In the genomic region with DNA sequence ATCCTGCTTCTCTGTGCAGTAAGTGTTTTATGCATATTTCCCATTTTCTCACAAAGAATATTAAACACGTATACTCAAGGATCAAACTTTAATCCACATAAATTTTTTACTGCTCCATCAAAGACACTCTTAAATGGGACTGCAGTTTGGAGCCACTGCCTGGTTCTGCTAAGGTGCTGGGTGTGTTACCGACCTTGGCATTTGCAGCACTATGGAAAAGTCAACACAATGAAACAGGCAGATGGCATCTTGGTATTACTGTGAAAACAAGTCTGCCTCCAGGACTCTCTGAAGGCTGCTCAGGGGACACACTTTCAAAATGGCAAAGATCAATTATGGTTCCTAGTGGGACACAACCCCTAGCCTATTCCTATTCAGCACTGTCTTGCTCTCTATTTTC, we compare ENCODE assay signal across 26 cellular contexts. TPM values are rescaled to one million over a fixed set of nuclear protein-coding genes. Genes with fewer than 3 reads are reported as not detected.
DNase-seq lines count a peak whose midpoint lies in the region; ATAC-seq, FAIRE-seq and TF ChIP-seq lines count a peak whose summit lies in the region.
"Had no signal": no experiment of that assay in that cellular context is flagged by ENCODE, and none has a peak within 500 bp of the region (broad histone marks: within the 10 kb centered on the region; RNA-seq: fewer than 3 reads in every experiment).

No MANE protein-coding gene starts in this region.

- no peak overlapping the region for H3K4me3 Mint-ChIP-seq in activated CD4-positive, alpha-beta T cell treated with anti-CD3 and anti-CD28 coated beads for 36 hours
- H3K4me3 Mint-ChIP-seq: CD14-positive monocyte; CD4-positive, alpha-beta T cell; CD8-positive, alpha-beta memory T cell; H9 had no signal

- H3K27ac Mint-ChIP-seq in activated CD4-positive, alpha-beta T cell treated with anti-CD3 and anti-CD28 coated beads for 36 hours = no peak overlapping the region
- H3K27ac Mint-ChIP-seq: CD14-positive monocyte; CD4-positive, alpha-beta T cell; CD8-positive, alpha-beta memory T cell; H9 had no signal

- H3K79me2 ChIP-seq in mesendoderm (ENCODE audit: control insufficient read depth, insufficient read depth, low read length) = no peaks in the 10 kb centered on the region

- H3K27me3 ChIP-seq in pancreas = no peaks in the 10 kb centered on the region
- H3K27me3 ChIP-seq in mesendoderm (ENCODE audit: insufficient read depth, low read length, poor library complexity) = no peaks in the 10 kb centered on the region
- H3K27me3 ChIP-seq: BLaER1 treated with 17β-estradiol and CSF1 and Interleukin-3, amounts not matched to agents 10 nM and 100 nM had no signal

- H3K56ac ChIP-seq in mesendoderm (ENCODE audit: low read length) = no peak overlapping the region

- H3K9ac ChIP-seq in mesendoderm (ENCODE audit: low read length) = no peak overlapping the region
- H3K9ac ChIP-seq: BLaER1 treated with 17β-estradiol and CSF1 and Interleukin-3, amounts not matched to agents 10 nM and 100 nM; GM23248 had no signal

- FAIRE-seq in pancreas (lab: Jason Lieb, UNC) = no peak
- FAIRE-seq: A549, D721Med, GM12878, GM19239 had no signal

- no peaks in the 10 kb centered on the region for H3K9me3 ChIP-seq in pancreas
- H3K9me3 ChIP-seq: A549; BE2C; BLaER1 treated with 17β-estradiol and CSF1 and Interleukin-3, amounts not matched to agents 10 nM and 100 nM had no signal

- no peak overlapping the region for H2BK120ac ChIP-seq in mesendoderm (ENCODE audit: low read depth, low read length)

- H3K9me3 Mint-ChIP-seq in activated CD4-positive, alpha-beta T cell treated with anti-CD3 and anti-CD28 coated beads for 36 hours (ENCODE audit: low read depth) = no peaks in the 10 kb centered on the region
- H3K9me3 Mint-ChIP-seq: CD14-positive monocyte; CD4-positive, alpha-beta T cell; CD8-positive, alpha-beta memory T cell; H9 had no signal

- H3K4me1 Mint-ChIP-seq in activated CD4-positive, alpha-beta T cell treated with anti-CD3 and anti-CD28 coated beads for 36 hours = peaks cover 4% of the 10 kb centered on the region
- H3K4me1 Mint-ChIP-seq: CD8-positive, alpha-beta memory T cell; H9 had no signal

- H3K79me1 ChIP-seq in mesendoderm (ENCODE audit: low read length) = no peaks in the 10 kb centered on the region

- no peak overlapping the region for H3K4me2 ChIP-seq in mesendoderm (ENCODE audit: low read length)
- H3K4me2 ChIP-seq: A549; BLaER1 treated with 17β-estradiol and CSF1 and Interleukin-3, amounts not matched to agents 10 nM and 100 nM had no signal

- H3K27ac ChIP-seq in VCaP (peak overlapping the region; percentile 16; the same call in 1 of the 2 replicates), pancreas (no peak overlapping the region), mesendoderm (ENCODE audit: low read depth, low read length) (no peak overlapping the region)
- H3K27ac ChIP-seq: A549; BLaER1 treated with 17β-estradiol and CSF1 and Interleukin-3, amounts not matched to agents 10 nM and 100 nM; GM23248 had no signal

- 24 to 29% methylated on average over 2 of the region's 2 CpGs for whole genome bisulfite sequencing in pancreas, 2 donors
- 100% methylated on average over 1 of the region's 2 CpGs for WGBS in mesendoderm (ENCODE audit: extremely low coverage, insufficient coverage, low lambda C conversion rate)

- H3K18ac ChIP-seq in mesendoderm (ENCODE audit: low read length) = no peak overlapping the region

- intact Hi-C loops in left colon (cut with DNase I, micrococcal nuclease) = no loop called here
- intact Hi-C loops in pancreas (cut with DNase I) = no loop called here
- intact Hi-C loops in activated CD4-positive, alpha-beta T cell treated with anti-CD3 and anti-CD28 coated beads for 36 hours (cut with DNase I, micrococcal nuclease) = loop anchor here (1.0 to 5.0 kb wide), 2 partner anchors 92 to 94 kb away; no protein-coding TSS in a partner anchor

- H3K4me1 ChIP-seq in pancreas (no peaks in the 10 kb centered on the region), mesendoderm (ENCODE audit: control insufficient read depth, low read depth, low read length) (no peaks in the 10 kb centered on the region)
- H3K4me1 ChIP-seq: A549, BE2C had no signal

- peak in 1 of 2 donors; percentile 69 for DNase-seq in left colon
- no peak for DNase-seq in pancreas
- DNase-seq in activated CD4-positive, alpha-beta T cell treated with anti-CD3 and anti-CD28 coated beads for 36 hours = no peak
- no peak for DNase-seq in mesendoderm
- DNase-seq in activated naive CD4-positive, alpha-beta T cell treated with Interleukin-2 at 50 U/mL for 16 hours = no peak
- DNase-seq: 8988T; ACHN; AML-193; BE2C; CD4-positive, alpha-beta T cell; CD8-positive, alpha-beta memory T cell; DMS 273 treated with DMSO at 0.1 percent for 48 hours; DMS79; EL; GDM1; GM23248; H9 had no signal

- POLR2A ChIA-PET in activated CD4-positive, alpha-beta T cell treated with anti-CD3 and anti-CD28 coated beads for 36 hours (lab: Charles Lee) = interaction anchor here (0.6 kb wide), 1 partner anchor 95 kb away, joined by 4 read pairs; no protein-coding TSS in a partner anchor

- CTCF ChIA-PET in activated CD4-positive, alpha-beta T cell treated with anti-CD3 and anti-CD28 coated beads for 36 hours (lab: Charles Lee) = interaction anchor here (2.0 kb wide), 1 partner anchor 72 kb away, joined by 9 read pairs; no protein-coding TSS in a partner anchor

- peaks cover 8% of the 10 kb centered on the region for H3K27me3 Mint-ChIP-seq in activated CD4-positive, alpha-beta T cell treated with anti-CD3 and anti-CD28 coated beads for 36 hours

- H4K8ac ChIP-seq in mesendoderm (ENCODE audit: low read depth, low read length) = no peak overlapping the region

- TF ChIP-seq CTCF in VCaP (conservative IDR thresholded peaks at IDR 0.05) = no peak
- no peak for TF ChIP-seq CTCF in pancreas (IDR thresholded peaks at IDR 0.05)

- H3K4me3 ChIP-seq in pancreas (no peak overlapping the region), mesendoderm (ENCODE audit: low read length) (no peak overlapping the region)
- H3K4me3 ChIP-seq: A549; BLaER1 treated with 17β-estradiol and CSF1 and Interleukin-3, amounts not matched to agents 10 nM and 100 nM; GM12878; GM23248 had no signal

- no peaks in the 10 kb centered on the region for H3K36me3 ChIP-seq in pancreas
- H3K36me3 ChIP-seq in mesendoderm (ENCODE audit: control insufficient read depth, insufficient read depth, low read length) = no peaks in the 10 kb centered on the region
- H3K36me3 ChIP-seq: BE2C; BLaER1 treated with 17β-estradiol and CSF1 and Interleukin-3, amounts not matched to agents 10 nM and 100 nM had no signal

- no peak overlapping the region for H3K4ac ChIP-seq in mesendoderm (ENCODE audit: low read depth, low read length)

- H2AK5ac ChIP-seq in mesendoderm (ENCODE audit: low read length) = no peak overlapping the region

- H3K23ac ChIP-seq in mesendoderm (ENCODE audit: low read length) = no peak overlapping the region

- no peak overlapping the region for H4K5ac ChIP-seq in mesendoderm (ENCODE audit: low read length)

- H3K36me3 Mint-ChIP-seq in activated CD4-positive, alpha-beta T cell treated with anti-CD3 and anti-CD28 coated beads for 36 hours (ENCODE audit: low read depth) = no peaks in the 10 kb centered on the region
- H3K36me3 Mint-ChIP-seq: CD14-positive monocyte; CD8-positive, alpha-beta memory T cell had no signal

- ATAC-seq in left colon (peak; percentile 90), pancreas (peak; percentile 63 to 97 (median 70))
- no peak for ATAC-seq in activated CD4-positive, alpha-beta T cell treated with anti-CD3 and anti-CD28 coated beads for 36 hours
- ATAC-seq: A549, GM12878, HCT116 had no signal

- H2BK5ac ChIP-seq in mesendoderm (ENCODE audit: low read length) = no peak overlapping the region

- no peak overlapping the region for H2BK15ac ChIP-seq in mesendoderm (replicated peaks; ENCODE audit: low read depth)

RNA-seq across cellular contexts. Expression of a gene that starts 17.3 kb away (rescaled TPM):
- total RNA-seq in left colon (10 to 100 TPM in 1 of 2 donors, not detected in 1; 16.7 TPM), pancreas (under 1 TPM in 5 of 6 donors, not detected in 1; 0.12 to 0.52 (median 0.28) TPM)
- polyA plus RNA-seq in pancreas = under 1 TPM in 1 of 2 donors, not detected in 1; 0.15 TPM
- total RNA-seq in activated CD4-positive, alpha-beta T cell treated with anti-CD3 and anti-CD28 coated beads for 36 hours = under 1 TPM; 0.35 to 0.55 TPM
- 0.81 TPM for polyA plus RNA-seq in mesendoderm (2013, experiment 1 of 2)
- 0.98 TPM for polyA plus RNA-seq in mesendoderm (2013, experiment 2 of 2)
- total RNA-seq: GM23248, H4 had no signal

Comparison
In these comparisons a context has a peak if more than half of its experiments do, and no peak if none do; other contexts are left out.
1. intact Hi-C loops: an anchor here in activated CD4-positive, alpha-beta T cell treated with anti-CD3 and anti-CD28 coated beads for 36 hours (1.0 to 5.0 kb wide); none called in left colon and pancreas.